ENCODE assay signal across 1 cellular context in the genomic region with DNA sequence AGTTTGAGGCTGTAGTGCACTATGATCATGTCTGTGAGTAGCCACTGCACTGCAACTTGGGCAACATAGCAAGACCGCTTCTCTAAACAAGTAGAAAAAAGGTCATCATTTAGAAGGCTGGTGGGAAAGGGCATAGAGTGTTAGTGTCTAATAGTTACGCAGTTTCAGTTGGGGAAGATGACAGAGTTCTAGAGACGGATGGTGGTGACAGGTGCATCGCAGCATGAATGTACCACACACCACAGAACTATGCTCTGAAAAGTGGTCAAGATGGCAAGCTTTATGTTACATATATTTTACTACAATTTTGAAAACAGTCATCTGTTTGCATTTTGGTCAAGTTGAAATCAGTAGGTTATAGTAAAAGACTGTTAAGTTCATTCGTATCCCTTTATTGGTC.
TF ChIP-seq lines count a peak whose summit lies in the region.

No MANE protein-coding gene starts in this region.

TF ChIP-seq in GM12878, 131 proteins besides CTCF, POLR2A, EP300 and RAD21 (continues in another document):
- TF ChIP-seq TCF12 (IDR thresholded peaks at IDR 0.05; ENCODE audit: low read depth, low read length) (peak; percentile 86), ZNF384 (IDR thresholded peaks at IDR 0.05; ENCODE audit: borderline replicate concordance, low read depth, low read length) (no peak), GATAD2B (conservative IDR thresholded peaks at IDR 0.05; ENCODE audit: low read depth) (0 out of 2 replicates have a peak, but pooled peaks have one; percentile 19), PAX5 (IDR thresholded peaks at IDR 0.05; ENCODE audit: borderline replicate concordance, low read depth, low read length) (peak; percentile 74), CREM (IDR thresholded peaks at IDR 0.05; ENCODE audit: low read depth) (0 out of 2 replicates have a peak, but pooled peaks have one; percentile 12), IKZF1 (conservative IDR thresholded peaks at IDR 0.05) (peak; percentile 33; the same call in 1 of the 2 replicates), MTA2 (IDR thresholded peaks at IDR 0.05; ENCODE audit: low read depth) (peak; percentile 59; the same call in 1 of the 2 replicates), TCF3 (IDR thresholded peaks at IDR 0.05; ENCODE audit: borderline replicate concordance, insufficient read depth, low read depth, low read length) (peak; percentile 68; the same call in 1 of the 2 replicates), CBX3 (IDR thresholded peaks at IDR 0.05; ENCODE audit: borderline replicate concordance, low read depth) (no peak), RFX5 (IDR thresholded peaks at IDR 0.05; ENCODE audit: low read depth, low read length) (no peak), CBFB (IDR thresholded peaks at IDR 0.05; ENCODE audit: low read depth) (0 out of 2 replicates have a peak, but pooled peaks have one; percentile 36), BACH1 (IDR thresholded peaks at IDR 0.05; ENCODE audit: borderline replicate concordance) (no peak), HDAC6 (IDR thresholded peaks at IDR 0.05; ENCODE audit: unreplicated experiment) (no peak), NFIC (IDR thresholded peaks at IDR 0.05; ENCODE audit: low read depth, low read length) (peak; percentile 19; the same call in 1 of the 2 replicates), POU2F2 (IDR thresholded peaks at IDR 0.05; ENCODE audit: borderline replicate concordance, low read depth, low read length) (0 out of 3 replicates have a peak, but pooled peaks have one; percentile 36), WRNIP1 (IDR thresholded peaks at IDR 0.05; ENCODE audit: borderline replicate concordance, low read depth, low read length) (no peak), EZH2 (IDR thresholded peaks at IDR 0.05; ENCODE audit: borderline replicate concordance, control insufficient read depth, low read depth, low read length) (no peak), RUNX3 (IDR thresholded peaks at IDR 0.05; ENCODE audit: low read length) (peak; percentile 80), CHD2 (IDR thresholded peaks at IDR 0.05; ENCODE audit: borderline replicate concordance, low read depth, low read length) (0 out of 2 replicates have a peak, but pooled peaks have one; percentile 17), IKZF2 (IDR thresholded peaks at IDR 0.05) (0 out of 4 replicates have a peak, but pooled peaks of 1 of the 2 experiments have one; percentile 9), EGR1 (IDR thresholded peaks at IDR 0.05; ENCODE audit: borderline replicate concordance in 1 of 2, low read depth in 2 of 2, low read length in 2 of 2) (no peak), ZNF622 (IDR thresholded peaks at IDR 0.05) (no peak), BCL11A (IDR thresholded peaks at IDR 0.05; ENCODE audit: low read depth, low read length) (peak; percentile 64; the same call in 1 of the 2 replicates), NR2F1 (conservative IDR thresholded peaks at IDR 0.05) (0 out of 2 replicates have a peak, but pooled peaks have one; percentile 37), JUNB (IDR thresholded peaks at IDR 0.05) (peak; percentile 19; the same call in 1 of the 2 replicates), IRF4 (IDR thresholded peaks at IDR 0.05; ENCODE audit: low read depth, low read length) (peak; percentile 49; the same call in 1 of the 2 replicates), EED (IDR thresholded peaks at IDR 0.05; ENCODE audit: low read depth) (peak; percentile 41; the same call in 1 of the 2 replicates), CREB1 (IDR thresholded peaks at IDR 0.05; ENCODE audit: low read depth) (0 out of 2 replicates have a peak, but pooled peaks have one; percentile 30), RB1 (IDR thresholded peaks at IDR 0.05; ENCODE audit: borderline replicate concordance) (no peak), ZBED1 (IDR thresholded peaks at IDR 0.05; ENCODE audit: borderline replicate concordance) (peak; percentile 35; the same call in 1 of the 2 replicates), FOXM1 (IDR thresholded peaks at IDR 0.05; ENCODE audit: low read depth, low read length) (no peak), HDAC2 (IDR thresholded peaks at IDR 0.05) (no peak), ATF7 (IDR thresholded peaks at IDR 0.05; ENCODE audit: low read depth) (no peak), SMAD1 (IDR thresholded peaks at IDR 0.05; ENCODE audit: low read depth, partially characterized antibody) (no peak), MYB (IDR thresholded peaks at IDR 0.05; ENCODE audit: borderline replicate concordance, low read depth, low read length) (no peak)
- TF ChIP-seq, protein P1, sequence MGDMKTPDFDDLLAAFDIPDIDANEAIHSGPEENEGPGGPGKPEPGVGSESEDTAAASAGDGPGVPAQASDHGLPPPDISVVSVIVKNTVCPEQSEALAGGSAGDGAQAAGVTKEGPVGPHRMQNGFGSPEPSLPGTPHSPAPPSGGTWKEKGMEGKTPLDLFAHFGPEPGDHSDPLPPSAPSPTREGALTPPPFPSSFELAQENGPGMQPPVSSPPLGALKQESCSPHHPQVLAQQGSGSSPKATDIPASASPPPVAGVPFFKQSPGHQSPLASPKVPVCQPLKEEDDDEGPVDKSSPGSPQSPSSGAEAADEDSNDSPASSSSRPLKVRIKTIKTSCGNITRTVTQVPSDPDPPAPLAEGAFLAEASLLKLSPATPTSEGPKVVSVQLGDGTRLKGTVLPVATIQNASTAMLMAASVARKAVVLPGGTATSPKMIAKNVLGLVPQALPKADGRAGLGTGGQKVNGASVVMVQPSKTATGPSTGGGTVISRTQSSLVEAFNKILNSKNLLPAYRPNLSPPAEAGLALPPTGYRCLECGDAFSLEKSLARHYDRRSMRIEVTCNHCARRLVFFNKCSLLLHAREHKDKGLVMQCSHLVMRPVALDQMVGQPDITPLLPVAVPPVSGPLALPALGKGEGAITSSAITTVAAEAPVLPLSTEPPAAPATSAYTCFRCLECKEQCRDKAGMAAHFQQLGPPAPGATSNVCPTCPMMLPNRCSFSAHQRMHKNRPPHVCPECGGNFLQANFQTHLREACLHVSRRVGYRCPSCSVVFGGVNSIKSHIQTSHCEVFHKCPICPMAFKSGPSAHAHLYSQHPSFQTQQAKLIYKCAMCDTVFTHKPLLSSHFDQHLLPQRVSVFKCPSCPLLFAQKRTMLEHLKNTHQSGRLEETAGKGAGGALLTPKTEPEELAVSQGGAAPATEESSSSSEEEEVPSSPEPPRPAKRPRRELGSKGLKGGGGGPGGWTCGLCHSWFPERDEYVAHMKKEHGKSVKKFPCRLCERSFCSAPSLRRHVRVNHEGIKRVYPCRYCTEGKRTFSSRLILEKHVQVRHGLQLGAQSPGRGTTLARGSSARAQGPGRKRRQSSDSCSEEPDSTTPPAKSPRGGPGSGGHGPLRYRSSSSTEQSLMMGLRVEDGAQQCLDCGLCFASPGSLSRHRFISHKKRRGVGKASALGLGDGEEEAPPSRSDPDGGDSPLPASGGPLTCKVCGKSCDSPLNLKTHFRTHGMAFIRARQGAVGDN (IDR thresholded peaks at IDR 0.05), result 0 out of 2 replicates have a peak, but pooled peaks have one; percentile 36
- TF ChIP-seq, protein P2, sequence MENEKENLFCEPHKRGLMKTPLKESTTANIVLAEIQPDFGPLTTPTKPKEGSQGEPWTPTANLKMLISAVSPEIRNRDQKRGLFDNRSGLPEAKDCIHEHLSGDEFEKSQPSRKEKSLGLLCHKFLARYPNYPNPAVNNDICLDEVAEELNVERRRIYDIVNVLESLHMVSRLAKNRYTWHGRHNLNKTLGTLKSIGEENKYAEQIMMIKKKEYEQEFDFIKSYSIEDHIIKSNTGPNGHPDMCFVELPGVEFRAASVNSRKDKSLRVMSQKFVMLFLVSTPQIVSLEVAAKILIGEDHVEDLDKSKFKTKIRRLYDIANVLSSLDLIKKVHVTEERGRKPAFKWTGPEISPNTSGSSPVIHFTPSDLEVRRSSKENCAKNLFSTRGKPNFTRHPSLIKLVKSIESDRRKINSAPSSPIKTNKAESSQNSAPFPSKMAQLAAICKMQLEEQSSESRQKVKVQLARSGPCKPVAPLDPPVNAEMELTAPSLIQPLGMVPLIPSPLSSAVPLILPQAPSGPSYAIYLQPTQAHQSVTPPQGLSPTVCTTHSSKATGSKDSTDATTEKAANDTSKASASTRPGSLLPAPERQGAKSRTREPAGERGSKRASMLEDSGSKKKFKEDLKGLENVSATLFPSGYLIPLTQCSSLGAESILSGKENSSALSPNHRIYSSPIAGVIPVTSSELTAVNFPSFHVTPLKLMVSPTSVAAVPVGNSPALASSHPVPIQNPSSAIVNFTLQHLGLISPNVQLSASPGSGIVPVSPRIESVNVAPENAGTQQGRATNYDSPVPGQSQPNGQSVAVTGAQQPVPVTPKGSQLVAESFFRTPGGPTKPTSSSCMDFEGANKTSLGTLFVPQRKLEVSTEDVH (IDR thresholded peaks at IDR 0.05; ENCODE audit: low read depth, partially characterized antibody), result no peak
- TF ChIP-seq, protein P3, sequence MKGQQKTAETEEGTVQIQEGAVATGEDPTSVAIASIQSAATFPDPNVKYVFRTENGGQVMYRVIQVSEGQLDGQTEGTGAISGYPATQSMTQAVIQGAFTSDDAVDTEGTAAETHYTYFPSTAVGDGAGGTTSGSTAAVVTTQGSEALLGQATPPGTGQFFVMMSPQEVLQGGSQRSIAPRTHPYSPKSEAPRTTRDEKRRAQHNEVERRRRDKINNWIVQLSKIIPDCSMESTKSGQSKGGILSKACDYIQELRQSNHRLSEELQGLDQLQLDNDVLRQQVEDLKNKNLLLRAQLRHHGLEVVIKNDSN (IDR thresholded peaks at IDR 0.05; ENCODE audit: borderline replicate concordance, extremely low read length, insufficient read depth, low read depth, low read length), result no peak
- TF ChIP-seq, protein P4, sequence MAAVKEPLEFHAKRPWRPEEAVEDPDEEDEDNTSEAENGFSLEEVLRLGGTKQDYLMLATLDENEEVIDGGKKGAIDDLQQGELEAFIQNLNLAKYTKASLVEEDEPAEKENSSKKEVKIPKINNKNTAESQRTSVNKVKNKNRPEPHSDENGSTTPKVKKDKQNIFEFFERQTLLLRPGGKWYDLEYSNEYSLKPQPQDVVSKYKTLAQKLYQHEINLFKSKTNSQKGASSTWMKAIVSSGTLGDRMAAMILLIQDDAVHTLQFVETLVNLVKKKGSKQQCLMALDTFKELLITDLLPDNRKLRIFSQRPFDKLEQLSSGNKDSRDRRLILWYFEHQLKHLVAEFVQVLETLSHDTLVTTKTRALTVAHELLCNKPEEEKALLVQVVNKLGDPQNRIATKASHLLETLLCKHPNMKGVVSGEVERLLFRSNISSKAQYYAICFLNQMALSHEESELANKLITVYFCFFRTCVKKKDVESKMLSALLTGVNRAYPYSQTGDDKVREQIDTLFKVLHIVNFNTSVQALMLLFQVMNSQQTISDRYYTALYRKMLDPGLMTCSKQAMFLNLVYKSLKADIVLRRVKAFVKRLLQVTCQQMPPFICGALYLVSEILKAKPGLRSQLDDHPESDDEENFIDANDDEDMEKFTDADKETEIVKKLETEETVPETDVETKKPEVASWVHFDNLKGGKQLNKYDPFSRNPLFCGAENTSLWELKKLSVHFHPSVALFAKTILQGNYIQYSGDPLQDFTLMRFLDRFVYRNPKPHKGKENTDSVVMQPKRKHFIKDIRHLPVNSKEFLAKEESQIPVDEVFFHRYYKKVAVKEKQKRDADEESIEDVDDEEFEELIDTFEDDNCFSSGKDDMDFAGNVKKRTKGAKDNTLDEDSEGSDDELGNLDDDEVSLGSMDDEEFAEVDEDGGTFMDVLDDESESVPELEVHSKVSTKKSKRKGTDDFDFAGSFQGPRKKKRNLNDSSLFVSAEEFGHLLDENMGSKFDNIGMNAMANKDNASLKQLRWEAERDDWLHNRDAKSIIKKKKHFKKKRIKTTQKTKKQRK (IDR thresholded peaks at IDR 0.05; ENCODE audit: low read depth, low read length), result no peak
- TF ChIP-seq, protein P5, sequence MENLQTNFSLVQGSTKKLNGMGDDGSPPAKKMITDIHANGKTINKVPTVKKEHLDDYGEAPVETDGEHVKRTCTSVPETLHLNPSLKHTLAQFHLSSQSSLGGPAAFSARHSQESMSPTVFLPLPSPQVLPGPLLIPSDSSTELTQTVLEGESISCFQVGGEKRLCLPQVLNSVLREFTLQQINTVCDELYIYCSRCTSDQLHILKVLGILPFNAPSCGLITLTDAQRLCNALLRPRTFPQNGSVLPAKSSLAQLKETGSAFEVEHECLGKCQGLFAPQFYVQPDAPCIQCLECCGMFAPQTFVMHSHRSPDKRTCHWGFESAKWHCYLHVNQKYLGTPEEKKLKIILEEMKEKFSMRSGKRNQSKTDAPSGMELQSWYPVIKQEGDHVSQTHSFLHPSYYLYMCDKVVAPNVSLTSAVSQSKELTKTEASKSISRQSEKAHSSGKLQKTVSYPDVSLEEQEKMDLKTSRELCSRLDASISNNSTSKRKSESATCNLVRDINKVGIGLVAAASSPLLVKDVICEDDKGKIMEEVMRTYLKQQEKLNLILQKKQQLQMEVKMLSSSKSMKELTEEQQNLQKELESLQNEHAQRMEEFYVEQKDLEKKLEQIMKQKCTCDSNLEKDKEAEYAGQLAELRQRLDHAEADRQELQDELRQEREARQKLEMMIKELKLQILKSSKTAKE (IDR thresholded peaks at IDR 0.05; ENCODE audit: low read depth, poor library complexity, severe bottlenecking), result no peak
- TF ChIP-seq, protein P6, sequence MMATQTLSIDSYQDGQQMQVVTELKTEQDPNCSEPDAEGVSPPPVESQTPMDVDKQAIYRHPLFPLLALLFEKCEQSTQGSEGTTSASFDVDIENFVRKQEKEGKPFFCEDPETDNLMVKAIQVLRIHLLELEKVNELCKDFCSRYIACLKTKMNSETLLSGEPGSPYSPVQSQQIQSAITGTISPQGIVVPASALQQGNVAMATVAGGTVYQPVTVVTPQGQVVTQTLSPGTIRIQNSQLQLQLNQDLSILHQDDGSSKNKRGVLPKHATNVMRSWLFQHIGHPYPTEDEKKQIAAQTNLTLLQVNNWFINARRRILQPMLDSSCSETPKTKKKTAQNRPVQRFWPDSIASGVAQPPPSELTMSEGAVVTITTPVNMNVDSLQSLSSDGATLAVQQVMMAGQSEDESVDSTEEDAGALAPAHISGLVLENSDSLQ (IDR thresholded peaks at IDR 0.05), result peak; percentile 46; the same call in 1 of the 2 replicates
- TF ChIP-seq, protein P7, sequence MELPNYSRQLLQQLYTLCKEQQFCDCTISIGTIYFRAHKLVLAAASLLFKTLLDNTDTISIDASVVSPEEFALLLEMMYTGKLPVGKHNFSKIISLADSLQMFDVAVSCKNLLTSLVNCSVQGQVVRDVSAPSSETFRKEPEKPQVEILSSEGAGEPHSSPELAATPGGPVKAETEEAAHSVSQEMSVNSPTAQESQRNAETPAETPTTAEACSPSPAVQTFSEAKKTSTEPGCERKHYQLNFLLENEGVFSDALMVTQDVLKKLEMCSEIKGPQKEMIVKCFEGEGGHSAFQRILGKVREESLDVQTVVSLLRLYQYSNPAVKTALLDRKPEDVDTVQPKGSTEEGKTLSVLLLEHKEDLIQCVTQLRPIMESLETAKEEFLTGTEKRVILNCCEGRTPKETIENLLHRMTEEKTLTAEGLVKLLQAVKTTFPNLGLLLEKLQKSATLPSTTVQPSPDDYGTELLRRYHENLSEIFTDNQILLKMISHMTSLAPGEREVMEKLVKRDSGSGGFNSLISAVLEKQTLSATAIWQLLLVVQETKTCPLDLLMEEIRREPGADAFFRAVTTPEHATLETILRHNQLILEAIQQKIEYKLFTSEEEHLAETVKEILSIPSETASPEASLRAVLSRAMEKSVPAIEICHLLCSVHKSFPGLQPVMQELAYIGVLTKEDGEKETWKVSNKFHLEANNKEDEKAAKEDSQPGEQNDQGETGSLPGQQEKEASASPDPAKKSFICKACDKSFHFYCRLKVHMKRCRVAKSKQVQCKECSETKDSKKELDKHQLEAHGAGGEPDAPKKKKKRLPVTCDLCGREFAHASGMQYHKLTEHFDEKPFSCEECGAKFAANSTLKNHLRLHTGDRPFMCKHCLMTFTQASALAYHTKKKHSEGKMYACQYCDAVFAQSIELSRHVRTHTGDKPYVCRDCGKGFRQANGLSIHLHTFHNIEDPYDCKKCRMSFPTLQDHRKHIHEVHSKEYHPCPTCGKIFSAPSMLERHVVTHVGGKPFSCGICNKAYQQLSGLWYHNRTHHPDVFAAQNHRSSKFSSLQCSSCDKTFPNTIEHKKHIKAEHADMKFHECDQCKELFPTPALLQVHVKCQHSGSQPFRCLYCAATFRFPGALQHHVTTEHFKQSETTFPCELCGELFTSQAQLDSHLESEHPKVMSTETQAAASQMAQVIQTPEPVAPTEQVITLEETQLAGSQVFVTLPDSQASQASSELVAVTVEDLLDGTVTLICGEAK (IDR thresholded peaks at IDR 0.05; ENCODE audit: borderline replicate concordance), result no peak
